ENCODE assay signal across 8 cellular contexts in the genomic region with DNA sequence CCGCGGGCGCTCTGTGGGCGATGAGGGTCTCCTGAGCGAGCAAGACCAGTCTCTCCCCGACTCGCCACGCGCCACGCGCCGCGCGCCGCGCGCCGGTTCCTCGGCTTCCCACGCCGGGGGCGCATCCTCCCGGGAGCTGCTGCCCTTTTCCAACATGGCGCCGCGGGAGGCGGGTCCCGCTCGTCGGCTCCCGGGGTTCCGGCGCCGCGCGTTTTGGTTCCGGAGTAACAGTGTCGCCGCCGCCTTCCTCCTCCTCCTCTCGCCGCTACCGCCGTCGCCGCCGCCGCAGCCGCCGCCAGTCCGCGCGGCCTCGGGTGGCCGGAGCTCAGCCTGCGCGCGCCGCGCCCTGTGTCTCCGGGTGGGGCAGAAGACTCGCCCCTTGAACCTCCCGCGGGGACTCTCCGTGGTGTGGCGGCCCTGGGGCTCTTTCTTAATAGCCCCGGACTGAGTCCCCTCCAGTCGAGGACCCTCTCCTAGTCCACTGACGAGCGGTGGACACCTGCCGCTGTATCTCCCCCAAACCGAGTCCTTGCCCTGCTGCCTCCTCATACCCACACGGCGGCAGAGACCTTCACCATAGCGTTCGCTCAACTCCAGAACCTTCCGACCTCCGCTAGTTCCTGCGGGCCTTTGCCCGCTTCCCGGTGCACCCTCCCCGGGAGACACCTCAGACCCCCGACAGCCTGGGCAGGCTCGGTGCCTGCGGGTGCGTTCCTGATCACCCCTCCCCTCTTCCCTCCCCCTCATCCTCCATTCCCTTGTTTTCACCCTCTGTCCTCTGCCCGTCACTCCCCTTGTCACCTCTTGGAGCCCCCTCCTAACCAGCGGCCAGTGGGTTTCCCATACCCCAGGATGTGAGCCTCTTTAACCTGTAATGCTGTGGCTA. TPM values are rescaled to one million over a fixed set of nuclear protein-coding genes. Genes with fewer than 3 reads are reported as not detected.
DNase-seq lines count a peak whose midpoint lies in the region; ATAC-seq, FAIRE-seq and TF ChIP-seq lines count a peak whose summit lies in the region.

Gene MAP2K5 (plus strand): TSS at position 242 of the 886 bp plus-strand sequence. CDS start 633 bp downstream, at position 875.

- peak within 1 kb of the TSS; percentile 81 for H3K27ac ChIP-seq in CD8-positive, alpha-beta T cell (ENCODE audit: low read depth, low read length)
- peak within 1 kb of the TSS; percentile 75 for H3K27ac ChIP-seq in angular gyrus (ENCODE audit: low read depth, low read length)
- H3K27ac ChIP-seq in rectal smooth muscle tissue (ENCODE audit: low read depth, low read length): peak within 1 kb of the TSS; percentile 68

- CTCF ChIA-PET in CD8-positive, alpha-beta T cell (lab: Charles Lee): interaction anchor here (0.7 kb wide), 2 partner anchors 292 to 295 kb away, joined by 3 read pairs; no protein-coding TSS in a partner anchor

- H3K27me3 ChIP-seq in CD8-positive, alpha-beta T cell (ENCODE audit: insufficient read depth, low read length): no peaks in the 10 kb centered on the region
- no peaks in the 10 kb centered on the region for H3K27me3 ChIP-seq in rectal smooth muscle tissue (ENCODE audit: control insufficient read depth, insufficient read depth, low read length)

- H3K4me1 ChIP-seq in CD8-positive, alpha-beta T cell (ENCODE audit: insufficient read depth, low read length): peaks cover 24% of the 10 kb centered on the region
- peaks cover 9% of the 10 kb centered on the region for H3K4me1 ChIP-seq in rectal smooth muscle tissue (ENCODE audit: control insufficient read depth, insufficient read depth, low read length)

- peak; percentile 71 for ATAC-seq in CD8-positive, alpha-beta T cell
- peak; percentile 45 for ATAC-seq in GM21825 (IDR thresholded peaks at IDR 0.05; ENCODE audit: unreplicated experiment)

- H3K9me3 ChIP-seq in CD8-positive, alpha-beta T cell (ENCODE audit: low read length): no peaks in the 10 kb centered on the region

- H3K27me3 Mint-ChIP-seq in CD8-positive, alpha-beta T cell (ENCODE audit: low read depth): no peaks in the 10 kb centered on the region

- POLR2A ChIA-PET in CD8-positive, alpha-beta T cell (lab: Charles Lee): interaction anchor here (0.7 to 2.3 kb wide), 9 partner anchors 12 to 735 kb away, joined by 3 to 43 read pairs (median 4); partner anchors contain the start of genes C15orf61, FEM1B and RNU6-1

- H3K9me3 Mint-ChIP-seq in CD8-positive, alpha-beta T cell: no peaks in the 10 kb centered on the region

- H3K4me3 Mint-ChIP-seq in CD8-positive, alpha-beta T cell: peak within 1 kb of the TSS; percentile 97

- intact Hi-C loops in CD8-positive, alpha-beta T cell (cut with DNase I, micrococcal nuclease): loop anchor here (1.0 to 10.0 kb wide), 7 partner anchors 21 to 1275 kb away; partner anchors contain the start of genes C15orf61 (in 2 of the 2), FEM1B (in 2 of the 2), RNU6-1 (in 2 of the 2) and AAGAB (in 1 of the 2)
- intact Hi-C loops in T-helper 2 cell treated with Interferon-gamma antibody and Interleukin-4, amounts not matched to agents 100 ng/mL and 5 ng/mL, for 36 hours (cut with micrococcal nuclease): loop anchor here (2.0 to 5.0 kb wide), 3 partner anchors 22 to 300 kb away; partner anchors contain the start of gene C15orf61

- peak within 1 kb of the TSS; percentile 91 for H3K4me3 ChIP-seq in CD8-positive, alpha-beta T cell (ENCODE audit: low read depth, low read length)
- peak within 1 kb of the TSS; percentile 95 for H3K4me3 ChIP-seq in rectal smooth muscle tissue (ENCODE audit: low read length)

- H3K36me3 ChIP-seq in CD8-positive, alpha-beta T cell (ENCODE audit: insufficient read depth, low read length): no peaks in the 10 kb centered on the region
- no peaks in the 10 kb centered on the region for H3K36me3 ChIP-seq in rectal smooth muscle tissue (ENCODE audit: control insufficient read depth, insufficient read depth, low read length)

- peak within 1 kb of the TSS; percentile 99 for H3K27ac Mint-ChIP-seq in CD8-positive, alpha-beta T cell

- FAIRE-seq in urothelium cell line (lab: Jason Lieb, UNC): no peak

- peaks cover 29% of the 10 kb centered on the region for H3K36me3 Mint-ChIP-seq in CD8-positive, alpha-beta T cell

- TF ChIP-seq CTCF in CD8-positive, alpha-beta T cell (IDR thresholded peaks at IDR 0.05): no peak

- H3K9ac ChIP-seq in rectal smooth muscle tissue (ENCODE audit: low read length): peak within 1 kb of the TSS; percentile 86

- H3K4me1 Mint-ChIP-seq in CD8-positive, alpha-beta T cell (ENCODE audit: low read depth): peaks cover 56% of the 10 kb centered on the region

- DNase-seq in CD8-positive, alpha-beta T cell: peak; percentile 57 to 89 (median 81)
- DNase-seq in NCI-H1092 treated with DMSO at 0.1 percent for 48 hours (lab: John Stamatoyannopoulos, UW) (peak; percentile 62), hepatic stellate cell (ENCODE audit: low spot score) (peak; percentile 75), urothelium cell line (ENCODE audit: low spot score) (peak; percentile 94)

RNA-seq across cellular contexts. Expression of gene MAP2K5, which starts in this region (rescaled TPM):
- 10 to 100 TPM; 20.5 to 21.2 TPM for total RNA-seq in CD8-positive, alpha-beta T cell
- 18.1 and 21.7 TPM in 2 replicates for total RNA-seq in T-helper 2 cell treated with Interferon-gamma antibody and Interleukin-4, amounts not matched to agents 100 ng/mL and 5 ng/mL, for 36 hours

Comparison
In these comparisons a context has a peak if more than half of its experiments do, and no peak if none do; other contexts are left out.
1. Peak in every context shown above with its lines: DNase-seq, ATAC-seq, H3K4me3 ChIP-seq and H3K27ac ChIP-seq.